ENCODE assay signal across 29 cellular contexts in the genomic region with DNA sequence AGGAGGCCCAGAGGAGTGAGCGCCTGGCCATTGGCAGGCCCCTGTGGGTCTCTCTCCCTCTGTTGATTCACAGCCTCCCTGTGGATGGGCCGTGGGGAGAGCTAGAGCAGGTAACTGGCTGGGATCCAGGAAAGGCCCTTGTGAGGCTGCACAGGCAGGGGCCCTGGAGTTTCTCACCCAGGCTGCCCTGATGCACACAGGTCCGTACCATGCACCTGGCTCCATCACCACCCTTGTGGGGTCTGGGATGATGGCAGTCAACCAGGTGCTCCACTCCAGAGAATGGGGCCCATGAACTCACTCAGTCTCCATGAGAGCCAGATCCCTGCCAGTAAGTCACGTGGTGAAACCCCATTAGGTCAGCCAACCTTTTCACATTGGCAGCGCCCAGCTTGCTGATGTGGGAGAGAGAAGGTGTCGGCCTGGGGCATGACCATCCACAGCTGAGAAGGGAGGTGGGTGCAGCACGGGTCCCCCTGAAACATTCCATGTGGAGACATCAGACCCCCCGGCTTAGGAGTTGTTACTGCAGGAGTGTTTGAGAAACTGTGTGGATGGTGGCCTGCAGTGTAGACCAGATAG.
A peak's percentile ranks its signal among the peaks of the same experiment; 100 is the strongest.
DNase-seq lines count a peak whose midpoint lies in the region; ATAC-seq and TF ChIP-seq lines count a peak whose summit lies in the region.
"Had no signal": no experiment of that assay in that cellular context is flagged by ENCODE, and none has a peak within 500 bp of the region (broad histone marks: within the 10 kb centered on the region; RNA-seq: fewer than 3 reads in every experiment).

No MANE protein-coding gene starts in this region.

- no peaks in the 10 kb centered on the region; a peak in 2 of 22 replicates for H4K20me1 ChIP-seq in BLaER1 treated with 17β-estradiol and CSF1 and Interleukin-3, amounts not matched to agents 10 nM and 100 nM
- H4K20me1 ChIP-seq in OCI-LY1 (ENCODE audit: insufficient read depth, low read length) (no peaks in the 10 kb centered on the region), osteoblast (ENCODE audit: insufficient read depth, low read length) (no peaks in the 10 kb centered on the region)

- peaks cover 7% of the 10 kb centered on the region for H3K36me3 Mint-ChIP-seq in endothelial cell (ENCODE audit: low read depth, unreplicated experiment)
- H3K36me3 Mint-ChIP-seq: CD8-positive, alpha-beta T cell; IgD-negative memory B cell had no signal

- H3K9ac ChIP-seq in BLaER1 treated with 17β-estradiol and CSF1 and Interleukin-3, amounts not matched to agents 10 nM and 100 nM = no peak overlapping the region
- no peak overlapping the region for H3K9ac ChIP-seq in OCI-LY1 (ENCODE audit: low read length)
- H3K9ac ChIP-seq: KMS-11 had no signal

- no peaks in the 10 kb centered on the region for H3K36me3 ChIP-seq in BLaER1 treated with 17β-estradiol and CSF1 and Interleukin-3, amounts not matched to agents 10 nM and 100 nM
- no peaks in the 10 kb centered on the region for H3K36me3 ChIP-seq in OCI-LY1 (ENCODE audit: insufficient read depth, low read length)
- no peaks in the 10 kb centered on the region for H3K36me3 ChIP-seq in osteoblast (ENCODE audit: insufficient read depth, low read length)
- H3K36me3 ChIP-seq: HAP-1 had no signal

- peaks cover 22% of the 10 kb centered on the region for H3K4me1 Mint-ChIP-seq in endothelial cell (ENCODE audit: unreplicated experiment)

- peaks cover 16 to 80% (median 58%) of the 10 kb centered on the region in 10 experiments; a peak in 19 of 20 replicates for H3K4me1 ChIP-seq in BLaER1 treated with 17β-estradiol and CSF1 and Interleukin-3, amounts not matched to agents 10 nM and 100 nM
- H3K4me1 ChIP-seq in OCI-LY1 (ENCODE audit: insufficient read depth, low read length, severe bottlenecking) (peaks cover 54% of the 10 kb centered on the region), osteoblast (ENCODE audit: insufficient read depth, low read length) (no peaks in the 10 kb centered on the region)
- H3K4me1 ChIP-seq: A549, HAP-1 had no signal

- peak overlapping the region in 8 of 11 experiments; percentile 16 to 62 (median 46); a peak in 15 of 22 replicates for H3K4me2 ChIP-seq in BLaER1 treated with 17β-estradiol and CSF1 and Interleukin-3, amounts not matched to agents 10 nM and 100 nM
- H3K4me2 ChIP-seq in OCI-LY1 (ENCODE audit: low read length) = no peak overlapping the region
- no peak overlapping the region for H3K4me2 ChIP-seq in osteoblast (ENCODE audit: insufficient read depth, low read length)
- H3K4me2 ChIP-seq: A549, GM23338, KMS-11 had no signal

- no peaks in the 10 kb centered on the region for H3F3A ChIP-seq in OCI-LY1 (ENCODE audit: insufficient read depth, low read length)

- H3K9me2 ChIP-seq in OCI-LY1 (ENCODE audit: low read depth, low read length) = no peaks in the 10 kb centered on the region

- peaks cover 10% of the 10 kb centered on the region for H3K9me3 Mint-ChIP-seq in endothelial cell (ENCODE audit: unreplicated experiment)
- H3K9me3 Mint-ChIP-seq: CD8-positive, alpha-beta T cell; GM23338; IgD-negative memory B cell had no signal

- no peak overlapping the region for H2AFZ ChIP-seq in OCI-LY1 (ENCODE audit: low read length)
- no peak overlapping the region for H2AFZ ChIP-seq in osteoblast (ENCODE audit: low read length)
- H2AFZ ChIP-seq: GM23338 had no signal

- peak overlapping the region in 4 of 11 experiments; percentile 25 to 65 (median 52); a peak in 5 of 22 replicates for H3K27ac ChIP-seq in BLaER1 treated with 17β-estradiol and CSF1 and Interleukin-3, amounts not matched to agents 10 nM and 100 nM
- H3K27ac ChIP-seq in OCI-LY1 (ENCODE audit: low read depth, low read length, poor library complexity, severe bottlenecking) (peak overlapping the region; percentile 19), osteoblast (ENCODE audit: low read depth, low read length) (no peak overlapping the region)
- H3K27ac ChIP-seq: A549, C4-2B, KMS-11, RWPE1 had no signal

- no peak for TF ChIP-seq CTCF in OCI-LY1 (IDR thresholded peaks at IDR 0.05; ENCODE audit: low read length)
- TF ChIP-seq CTCF in endothelial cell (IDR thresholded peaks at IDR 0.05; ENCODE audit: unreplicated experiment) = no peak
- TF ChIP-seq CTCF in osteoblast (IDR thresholded peaks at IDR 0.05; ENCODE audit: extremely low read depth, low read depth, low read length) = no peak

- DNase-seq in endothelial cell (ENCODE audit: low spot score) (no peak), osteoblast (ENCODE audit: insufficient read length, low spot score, missing footprints) (peak; percentile 15), NCI-H1092 (lab: John Stamatoyannopoulos, UW) (no peak), NCI-H82 (lab: John Stamatoyannopoulos, UW) (no peak)
- DNase-seq: AML-193, Caco-2, EL, GDM1, MM.1S, NCI-H1436, NCI-H187, NCI-H2081 treated with DMSO at 0.1 percent for 48 hours, NCI-H2171 treated with DMSO at 0.1 percent for 48 hours, NCI-H446, NCI-H524 treated with DMSO at 0.1 percent for 48 hours, SHP77 had no signal

- no peak overlapping the region for H3K4me3 ChIP-seq in BLaER1 treated with 17β-estradiol and CSF1 and Interleukin-3, amounts not matched to agents 10 nM and 100 nM
- H3K4me3 ChIP-seq in OCI-LY1 (ENCODE audit: low read depth, low read length, poor library complexity, severe bottlenecking) = no peak overlapping the region
- H3K4me3 ChIP-seq in osteoblast (ENCODE audit: insufficient read depth, low read length) = no peak overlapping the region
- H3K4me3 ChIP-seq: A549, GM12878, GM23338, HAP-1 had no signal

- H3K4me3 Mint-ChIP-seq in endothelial cell (ENCODE audit: unreplicated experiment) = peak overlapping the region; percentile 40
- H3K4me3 Mint-ChIP-seq: CD8-positive, alpha-beta T cell; GM23338; IgD-negative memory B cell had no signal

- H3K27me3 Mint-ChIP-seq in endothelial cell (ENCODE audit: unreplicated experiment) = peaks cover 3% of the 10 kb centered on the region

- no peak for ATAC-seq in esophagus mucosa
- ATAC-seq: A549; CD8-positive, alpha-beta T cell; GM12878; GM23338; Panc1 had no signal

- peaks cover 0 to 16% (median 0%) of the 10 kb centered on the region in 11 experiments; a peak in 8 of 22 replicates for H3K27me3 ChIP-seq in BLaER1 treated with 17β-estradiol and CSF1 and Interleukin-3, amounts not matched to agents 10 nM and 100 nM
- H3K27me3 ChIP-seq in OCI-LY1 (ENCODE audit: insufficient read depth, low read length) (no peaks in the 10 kb centered on the region), osteoblast (ENCODE audit: insufficient read depth, low read length) (no peaks in the 10 kb centered on the region)

- peak overlapping the region; percentile 74 for H3K27ac Mint-ChIP-seq in endothelial cell (ENCODE audit: unreplicated experiment)
- H3K27ac Mint-ChIP-seq: CD8-positive, alpha-beta T cell; GM23338 had no signal

- H3K79me2 ChIP-seq in OCI-LY1 (ENCODE audit: insufficient read depth, low read length) (no peaks in the 10 kb centered on the region), osteoblast (ENCODE audit: insufficient read depth, low read length) (no peaks in the 10 kb centered on the region)

- H3K9me3 ChIP-seq in BLaER1 treated with 17β-estradiol and CSF1 and Interleukin-3, amounts not matched to agents 10 nM and 100 nM (replicated peaks in 1 of 11) = peaks cover 6 to 42% (median 27%) of the 10 kb centered on the region in 11 experiments; a peak in 17 of 22 replicates
- H3K9me3 ChIP-seq in OCI-LY1 (ENCODE audit: low read length) (no peaks in the 10 kb centered on the region), osteoblast (ENCODE audit: low read depth, low read length) (peaks cover 3% of the 10 kb centered on the region)
- H3K9me3 ChIP-seq: A549, HAP-1 had no signal

Comparison
In these comparisons a context has a peak if more than half of its experiments do, and no peak if none do; other contexts are left out.
1. H3K4me2 ChIP-seq: peak in BLaER1 treated with 17β-estradiol and CSF1 and Interleukin-3, amounts not matched to agents 10 nM and 100 nM (8 of 11); none in OCI-LY1 (single experiment) and osteoblast (single experiment).